In the genomic region with DNA sequence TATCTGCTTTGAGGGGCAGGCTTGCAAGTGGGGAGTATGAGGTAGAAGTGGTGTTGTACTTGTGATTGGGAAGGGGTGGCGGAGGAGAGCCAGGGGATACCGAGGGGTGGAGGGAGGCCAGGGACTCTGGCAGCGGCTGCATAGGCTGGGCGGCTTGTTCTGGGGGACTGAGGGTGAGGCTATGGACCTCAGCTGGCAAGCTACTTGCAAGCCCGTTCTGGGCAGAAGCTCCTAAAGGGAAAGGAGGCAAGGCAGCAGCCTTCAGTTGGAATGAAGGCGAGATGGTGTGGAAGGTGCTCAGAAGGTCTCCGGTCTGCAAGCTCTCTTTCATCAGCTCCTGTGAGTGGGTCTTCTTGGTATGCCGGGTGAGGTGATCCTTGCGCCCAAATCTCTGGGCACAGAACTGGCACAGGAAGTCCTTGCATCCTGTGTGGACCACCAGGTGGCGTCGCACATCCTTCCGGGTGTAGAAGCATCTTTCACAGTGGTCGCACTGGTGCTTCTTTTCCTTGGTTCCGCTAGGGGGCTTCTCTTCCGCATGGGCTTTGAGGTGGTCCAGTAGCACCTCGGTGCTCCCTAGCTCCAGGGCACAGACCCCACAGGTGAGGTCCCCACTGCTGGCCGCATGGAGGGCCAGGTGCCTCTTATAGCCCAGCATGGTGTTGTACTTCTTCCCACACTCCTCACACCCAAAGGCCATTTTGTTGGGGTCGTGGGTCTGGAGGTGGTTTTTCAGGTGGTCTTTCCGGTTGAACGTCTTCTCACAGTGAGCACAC, we compare ENCODE assay signal across 8 cellular contexts.
A peak's percentile ranks its signal among the peaks of the same experiment; 100 is the strongest.
DNase-seq lines count a peak whose midpoint lies in the region; ATAC-seq and TF ChIP-seq lines count a peak whose summit lies in the region.

No MANE protein-coding gene starts in this region.

- H3K4me1 ChIP-seq in right atrium auricular region = no peaks in the 10 kb centered on the region

- no peak for ATAC-seq in Right ventricle myocardium superior (ENCODE audit: poor library complexity)
- peak; percentile 46 for ATAC-seq in HG03571 (IDR thresholded peaks at IDR 0.05; ENCODE audit: unreplicated experiment)

- H3K4me3 Mint-ChIP-seq in activated naive CD4-positive, alpha-beta T cell treated with anti-CD3 and anti-CD28 coated beads for 36 hours = no peak overlapping the region

- CTCF ChIA-PET in activated naive CD4-positive, alpha-beta T cell treated with anti-CD3 and anti-CD28 coated beads for 36 hours (lab: Charles Lee) = interaction anchor here (0.5 to 8.8 kb wide), 32 partner anchors 9 to 1344 kb away, joined by 3 to 124 read pairs (median 4); no protein-coding TSS in a partner anchor

- no peaks in the 10 kb centered on the region for H3K27me3 ChIP-seq in right atrium auricular region

- no peaks in the 10 kb centered on the region for H3K4me1 Mint-ChIP-seq in activated naive CD4-positive, alpha-beta T cell treated with anti-CD3 and anti-CD28 coated beads for 36 hours (ENCODE audit: low read depth)

- TF ChIP-seq CTCF in right atrium auricular region (IDR thresholded peaks at IDR 0.05) = peak in 1 of 2 donors; percentile 67

- H3K27me3 Mint-ChIP-seq in activated naive CD4-positive, alpha-beta T cell treated with anti-CD3 and anti-CD28 coated beads for 36 hours (ENCODE audit: low read depth) = no peaks in the 10 kb centered on the region

- no peaks in the 10 kb centered on the region for H3K36me3 ChIP-seq in right atrium auricular region

- peaks cover under 1% of the 10 kb centered on the region for H3K9me3 Mint-ChIP-seq in activated naive CD4-positive, alpha-beta T cell treated with anti-CD3 and anti-CD28 coated beads for 36 hours

- no peak overlapping the region for H3K27ac Mint-ChIP-seq in activated naive CD4-positive, alpha-beta T cell treated with anti-CD3 and anti-CD28 coated beads for 36 hours

- peak; percentile 65 for DNase-seq in Right ventricle myocardium superior
- no peak for DNase-seq in right atrium auricular region (ENCODE audit: low spot score)
- DNase-seq in SHP77 (lab: John Stamatoyannopoulos, UW) = peak; percentile 32 to 64
- DNase-seq in activated naive CD4-positive, alpha-beta T cell treated with anti-CD3 and anti-CD28 coated beads for 36 hours = peak; percentile 81
- DNase-seq in hepatic stellate cell (ENCODE audit: low spot score) = peak; percentile 33
- DNase-seq in stimulated activated CD4-positive, alpha-beta T cell treated with anti-CD3 and anti-CD28 coated beads, Interleukin-2, amount 100 ng/mL, for 24 hours = peak; percentile 63 to 77
- DNase-seq in NCI-H1436 treated with DMSO at 0.1 percent for 48 hours (lab: John Stamatoyannopoulos, UW) = no peak

- intact Hi-C loops in Right ventricle myocardium superior (cut with DNase I) = no loop called here
- intact Hi-C loops in activated naive CD4-positive, alpha-beta T cell treated with anti-CD3 and anti-CD28 coated beads for 36 hours (cut with micrococcal nuclease) = no loop called here

- H3K4me3 ChIP-seq in right atrium auricular region = no peak overlapping the region

- H3K9me3 ChIP-seq in right atrium auricular region = no peaks in the 10 kb centered on the region

- H3K36me3 Mint-ChIP-seq in activated naive CD4-positive, alpha-beta T cell treated with anti-CD3 and anti-CD28 coated beads for 36 hours (ENCODE audit: low read depth) = no peaks in the 10 kb centered on the region

- H3K27ac ChIP-seq in right atrium auricular region = no peak overlapping the region

Comparison
In these comparisons a context has a peak if more than half of its experiments do, and no peak if none do; other contexts are left out.
1. DNase-seq: peak in Right ventricle myocardium superior (single experiment), SHP77 (2 of 2), activated naive CD4-positive, alpha-beta T cell treated with anti-CD3 and anti-CD28 coated beads for 36 hours (single experiment), hepatic stellate cell (single experiment) and stimulated activated CD4-positive, alpha-beta T cell treated with anti-CD3 and anti-CD28 coated beads, Interleukin-2, amount 100 ng/mL, for 24 hours (2 of 2); none in right atrium auricular region (single experiment) and NCI-H1436 treated with DMSO at 0.1 percent for 48 hours (single experiment).